ENCODE assay signal across 24 cellular contexts in genomic region chr22:27075891-27076290, GRCh38.
"Had no signal": no experiment of that assay in that cellular context is flagged by ENCODE, and none has a peak within 500 bp of the region (broad histone marks: within the 10 kb centered on the region; RNA-seq: fewer than 3 reads in every experiment).

No MANE protein-coding gene starts in this region.

- H3K4me1 Mint-ChIP-seq: activated CD4-positive, alpha-beta memory T cell treated with anti-CD3 and anti-CD28 coated beads, Interleukin-2, amount 10 ng/mL, durations not matched to agents 7 days and 5 days; activated CD4-positive, alpha-beta T cell treated with anti-CD3 and anti-CD28 coated beads for 36 hours; activated naive CD8-positive, alpha-beta T cell treated with anti-CD3 and anti-CD28 coated beads, Interleukin-2, amount 10 ng/mL, durations not matched to agents 7 days and 5 days had no signal

- H3K4me3 ChIP-seq: adrenal gland, Peyer's patch, SJCRH30 had no signal

- H3K9me3 ChIP-seq: adrenal gland, Peyer's patch, SJCRH30, SK-N-SH had no signal

- DNase-seq: activated CD4-positive, alpha-beta memory T cell treated with anti-CD3 and anti-CD28 coated beads, Interleukin-2, amount 10 ng/mL, durations not matched to agents 7 days and 5 days; activated CD4-positive, alpha-beta T cell treated with anti-CD3 and anti-CD28 coated beads for 36 hours; activated CD4-positive, alpha-beta T cell treated with anti-CD3 and anti-CD28 coated beads, Interleukin-2, amount 50 U/mL, for 1 hour; activated naive CD4-positive, alpha-beta T cell treated with anti-CD3 and anti-CD28 coated beads, Interleukin-2, amount 50 U/mL, for 16 hours; activated naive CD8-positive, alpha-beta T cell treated with anti-CD3 and anti-CD28 coated beads, Interleukin-2, amount 10 ng/mL, durations not matched to agents 7 days and 5 days; activated T-cell treated with anti-CD3 and anti-CD28 coated beads, Interleukin-2, amount 50 U/mL, for 72 hours; adrenal gland; anterior cingulate cortex; cerebellar nuclear complex; NCI-H1417 treated with DMSO at 0.1 percent for 48 hours; NCI-H1694; NCI-H2029; NCI-H2107; NCI-H446 treated with DMSO at 0.1 percent for 48 hours; NCI-H524 treated with DMSO at 0.1 percent for 48 hours; NCI-H748 treated with DMSO at 0.1 percent for 48 hours; NK-92 treated with Interleukin-12 subunit alpha and Interleukin-12 subunit beta, amount 100 ng/mL, for 24 hours; Peyer's patch; Right ventricle myocardium superior; SK-N-SH; T-helper 1 cell; WERI-Rb-1 had no signal

- H3K4me1 ChIP-seq: adrenal gland, Peyer's patch, SJCRH30 had no signal

- H3K27me3 ChIP-seq: Peyer's patch, SJCRH30 had no signal

- H3K9me3 Mint-ChIP-seq: activated CD4-positive, alpha-beta memory T cell treated with anti-CD3 and anti-CD28 coated beads, Interleukin-2, amount 10 ng/mL, durations not matched to agents 7 days and 5 days; activated naive CD8-positive, alpha-beta T cell treated with anti-CD3 and anti-CD28 coated beads, Interleukin-2, amount 10 ng/mL, durations not matched to agents 7 days and 5 days; activated T-cell treated with anti-CD3 and anti-CD28 coated beads, Interleukin-2, amount 50 U/mL, for 72 hours had no signal

- ATAC-seq: activated CD4-positive, alpha-beta T cell treated with anti-CD3 and anti-CD28 coated beads for 36 hours; activated T-cell treated with anti-CD3 and anti-CD28 coated beads, Interleukin-2, amount 50 U/mL, for 72 hours had no signal

- H3K27me3 Mint-ChIP-seq: activated naive CD8-positive, alpha-beta T cell treated with anti-CD3 and anti-CD28 coated beads, Interleukin-2, amount 10 ng/mL, durations not matched to agents 7 days and 5 days had no signal

- H3K9me2 ChIP-seq: SK-N-SH had no signal

- H3K36me3 ChIP-seq: adrenal gland, Peyer's patch, SJCRH30, WERI-Rb-1 had no signal

- H3K27ac ChIP-seq: adrenal gland, Peyer's patch, RWPE1, SJCRH30, WERI-Rb-1 had no signal

- H3K4me3 Mint-ChIP-seq: activated CD4-positive, alpha-beta memory T cell treated with anti-CD3 and anti-CD28 coated beads, Interleukin-2, amount 10 ng/mL, durations not matched to agents 7 days and 5 days; activated CD4-positive, alpha-beta T cell treated with anti-CD3 and anti-CD28 coated beads for 36 hours; activated naive CD8-positive, alpha-beta T cell treated with anti-CD3 and anti-CD28 coated beads, Interleukin-2, amount 10 ng/mL, durations not matched to agents 7 days and 5 days; activated T-cell treated with anti-CD3 and anti-CD28 coated beads, Interleukin-2, amount 50 U/mL, for 72 hours had no signal

- H3K4me2 ChIP-seq: SK-N-SH had no signal

- H3K27ac Mint-ChIP-seq: activated CD4-positive, alpha-beta memory T cell treated with anti-CD3 and anti-CD28 coated beads, Interleukin-2, amount 10 ng/mL, durations not matched to agents 7 days and 5 days; activated CD4-positive, alpha-beta T cell treated with anti-CD3 and anti-CD28 coated beads for 36 hours; activated naive CD8-positive, alpha-beta T cell treated with anti-CD3 and anti-CD28 coated beads, Interleukin-2, amount 10 ng/mL, durations not matched to agents 7 days and 5 days; activated T-cell treated with anti-CD3 and anti-CD28 coated beads, Interleukin-2, amount 50 U/mL, for 72 hours had no signal

- H3K36me3 Mint-ChIP-seq: activated naive CD8-positive, alpha-beta T cell treated with anti-CD3 and anti-CD28 coated beads, Interleukin-2, amount 10 ng/mL, durations not matched to agents 7 days and 5 days had no signal
